Comparison of ENCODE assay signal across 1 cellular context in genomic region chr7:42409296-42409695, GRCh38.
TF ChIP-seq lines count a peak whose summit lies in the region.

No MANE protein-coding gene starts in this region.

TF ChIP-seq in GM23338, 12 proteins besides CTCF, POLR2A, EP300 and RAD21 (continued from another document):
- TF ChIP-seq ZNF331 (CRISPR knock-in tag; IDR thresholded peaks at IDR 0.05; ENCODE audit: low read depth), result no peak
- no peak for TF ChIP-seq STAT1 (IDR thresholded peaks at IDR 0.05; ENCODE audit: unreplicated experiment)
